In the genomic region with DNA sequence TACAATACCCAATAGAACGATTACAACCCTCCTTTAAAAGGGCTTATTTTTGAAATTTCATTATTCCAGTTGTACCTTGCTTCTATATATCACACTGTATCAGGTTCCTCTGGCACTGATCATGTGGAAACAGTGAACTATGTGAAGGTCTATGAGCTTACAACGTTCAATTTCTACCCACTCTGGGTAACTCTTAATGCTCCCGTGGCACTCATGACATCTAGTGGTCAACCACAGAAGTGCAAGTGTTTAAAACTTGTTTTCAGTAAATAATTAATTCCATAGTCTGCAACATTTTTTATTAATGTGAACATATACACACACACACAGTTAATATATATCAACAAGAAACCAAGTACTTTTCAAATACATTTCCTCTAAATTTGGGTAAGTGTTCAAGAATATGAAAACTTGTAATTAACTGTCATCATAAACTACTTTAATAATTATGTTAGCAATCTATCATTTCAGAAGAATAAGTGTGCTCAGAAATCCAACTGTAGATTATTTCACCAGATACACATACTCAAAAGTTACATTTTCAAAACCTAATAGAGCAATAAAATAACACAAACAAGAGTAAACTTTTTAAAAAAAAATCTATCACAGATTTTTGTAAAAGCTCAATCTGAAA, we compare ENCODE assay signal across 9 cellular contexts.
DNase-seq lines count a peak whose midpoint lies in the region; ATAC-seq, FAIRE-seq and TF ChIP-seq lines count a peak whose summit lies in the region.
"Had no signal": no experiment of that assay in that cellular context is flagged by ENCODE, and none has a peak within 500 bp of the region (broad histone marks: within the 10 kb centered on the region; RNA-seq: fewer than 3 reads in every experiment).

No MANE protein-coding gene starts in this region.

- CTCF ChIA-PET in naive thymus-derived CD4-positive, alpha-beta T cell (lab: Charles Lee): interaction anchor here (0.6 to 2.2 kb wide), 14 partner anchors 9 to 565 kb away, joined by 3 to 9 read pairs (median 3); no protein-coding TSS in a partner anchor

- H3K36me3 ChIP-seq in esophagus muscularis mucosa: peaks cover 0 to 5% (median under 1%) of the 10 kb centered on the region in 4 donors
- peaks cover 0 to 7% (median 0%) of the 10 kb centered on the region in 3 experiments for H3K36me3 ChIP-seq in naive thymus-derived CD4-positive, alpha-beta T cell (ENCODE audit: control insufficient read depth in 2 of 3, insufficient read depth in 3 of 3, low read length in 3 of 3)

- H3K9me3 ChIP-seq in esophagus muscularis mucosa: no peaks in the 10 kb centered on the region
- no peaks in the 10 kb centered on the region for H3K9me3 ChIP-seq in naive thymus-derived CD4-positive, alpha-beta T cell (ENCODE audit: control insufficient read depth in 2 of 3, low read length in 3 of 3)

- POLR2A ChIA-PET in naive thymus-derived CD4-positive, alpha-beta T cell (lab: Charles Lee): interaction anchor here (0.5 to 1.0 kb wide), 3 partner anchors 61 to 139 kb away, joined by 3 read pairs; a partner anchor contains a TSS

- peaks cover 4 to 31% (median 20%) of the 10 kb centered on the region in 5 donors for H3K36me3 Mint-ChIP-seq in naive thymus-derived CD4-positive, alpha-beta T cell

- no peak overlapping the region for H3K27ac ChIP-seq in esophagus muscularis mucosa (replicated peaks in 1 of 4)
- H3K27ac ChIP-seq in naive thymus-derived CD4-positive, alpha-beta T cell (ENCODE audit: low read depth, low read length): no peak overlapping the region

- 17% methylated on average over 3 of the region's 3 CpGs for WGBS in esophagus muscularis mucosa

- H3K4me1 ChIP-seq in esophagus muscularis mucosa: peaks cover 0 to 25% (median 19%) of the 10 kb centered on the region in 4 donors
- H3K4me1 ChIP-seq in naive thymus-derived CD4-positive, alpha-beta T cell (ENCODE audit: control insufficient read depth in 2 of 2, insufficient read depth in 2 of 2, low read length in 2 of 2): peaks cover 0 to 12% of the 10 kb centered on the region in 2 donors

- TF ChIP-seq POLR2A in esophagus muscularis mucosa (IDR thresholded peaks at IDR 0.05; ENCODE audit: low read depth): no peak

- intact Hi-C loops in esophagus muscularis mucosa (cut with DNase I): loop anchor here (5.0 kb wide), 2 partner anchors 685 to 795 kb away; no protein-coding TSS in a partner anchor
- intact Hi-C loops in naive thymus-derived CD4-positive, alpha-beta T cell (cut with micrococcal nuclease): loop anchor here (1.0 to 10.0 kb wide), 11 partner anchors 63 to 867 kb away; a partner anchor contains a TSS

- peaks cover 5 to 59% (median 39%) of the 10 kb centered on the region in 7 donors for H3K4me1 Mint-ChIP-seq in naive thymus-derived CD4-positive, alpha-beta T cell

- FAIRE-seq in G401.6 (lab: Jason Lieb, UNC): peak; percentile 76

- H3K27me3 Mint-ChIP-seq in naive thymus-derived CD4-positive, alpha-beta T cell: peaks cover 0 to 12% (median 0%) of the 10 kb centered on the region in 5 donors
- H3K27me3 Mint-ChIP-seq: activated naive CD4-positive, alpha-beta T cell treated with anti-CD3 and anti-CD28 coated beads, Interleukin-2, amount 50 U/mL, for 24 hours had no signal

- H3K4me3 Mint-ChIP-seq in naive thymus-derived CD4-positive, alpha-beta T cell: no peak overlapping the region

- H3K27ac Mint-ChIP-seq in naive thymus-derived CD4-positive, alpha-beta T cell: no peak overlapping the region
- H3K27ac Mint-ChIP-seq: activated naive CD4-positive, alpha-beta T cell treated with anti-CD3 and anti-CD28 coated beads, Interleukin-2, amount 50 U/mL, for 24 hours had no signal

- H3K4me3 ChIP-seq in esophagus muscularis mucosa: no peak overlapping the region
- no peak overlapping the region for H3K4me3 ChIP-seq in naive thymus-derived CD4-positive, alpha-beta T cell (ENCODE audit: low read length)

- DNase-seq in H4 (ENCODE audit: low spot score) (peak; percentile 53), NCI-H1417 (lab: John Stamatoyannopoulos, UW) (peak in 2 of 3 experiments; percentile 61 to 71), esophagus muscularis mucosa (ENCODE audit: extremely low spot score) (no peak), MV-4-11 (lab: John Stamatoyannopoulos, UW) (no peak), UCSD-AML1 (lab: John Stamatoyannopoulos, UW; ENCODE audit: unreplicated experiment) (no peak)
- peak; percentile 18 to 49 for DNase-seq in activated CD4-positive, alpha-beta T cell treated with anti-CD3 and anti-CD28 coated beads for 4 hours
- peak in 7 of 9 donors; percentile 16 to 54 (median 43) for DNase-seq in naive thymus-derived CD4-positive, alpha-beta T cell

- H3K9me3 Mint-ChIP-seq in naive thymus-derived CD4-positive, alpha-beta T cell: peaks cover 0 to 14% (median 4%) of the 10 kb centered on the region in 11 donors
- H3K9me3 Mint-ChIP-seq: activated naive CD4-positive, alpha-beta T cell treated with anti-CD3 and anti-CD28 coated beads, Interleukin-2, amount 50 U/mL, for 24 hours had no signal

- no peak for TF ChIP-seq EP300 in esophagus muscularis mucosa (IDR thresholded peaks at IDR 0.05)

- TF ChIP-seq CTCF in esophagus muscularis mucosa (IDR thresholded peaks at IDR 0.05): peak; percentile 88 to 95 (median 93)

- H3K27me3 ChIP-seq in esophagus muscularis mucosa: no peaks in the 10 kb centered on the region
- H3K27me3 ChIP-seq in naive thymus-derived CD4-positive, alpha-beta T cell (ENCODE audit: control insufficient read depth in 2 of 2, insufficient read depth in 2 of 2, low read length in 2 of 2): no peaks in the 10 kb centered on the region

- peak; percentile 90 for ATAC-seq in naive thymus-derived CD4-positive, alpha-beta T cell

Comparison
In these comparisons a context has a peak if more than half of its experiments do, and no peak if none do; other contexts are left out.
1. DNase-seq: peak in H4 (single experiment), NCI-H1417 (2 of 3), activated CD4-positive, alpha-beta T cell treated with anti-CD3 and anti-CD28 coated beads for 4 hours (2 of 2) and naive thymus-derived CD4-positive, alpha-beta T cell (7 of 9); none in esophagus muscularis mucosa (single experiment), MV-4-11 (single experiment) and UCSD-AML1 (single experiment).